In the genomic region with DNA sequence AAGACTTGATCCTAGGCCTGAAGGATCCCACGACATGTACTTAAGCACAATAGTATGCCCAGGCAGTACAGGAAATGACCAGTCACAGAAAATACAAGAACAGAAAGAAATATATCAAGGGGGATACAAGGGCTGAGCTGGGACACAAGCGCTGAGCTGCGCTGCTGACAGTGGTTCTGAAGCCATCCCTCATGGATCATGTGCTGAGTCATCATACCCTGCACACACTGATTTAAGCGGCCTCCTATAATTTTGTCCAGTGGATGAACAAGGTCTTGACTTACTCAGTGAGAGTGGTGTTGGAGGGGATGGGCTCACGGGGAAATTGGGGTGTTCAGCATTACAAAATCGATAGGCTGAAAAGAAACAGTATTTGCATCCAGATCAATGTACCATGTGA, we compare ENCODE assay signal across 1 cellular context.
A peak's percentile ranks its signal among the peaks of the same experiment; 100 is the strongest.
TF ChIP-seq lines count a peak whose summit lies in the region.
"Not testable (repeated sequence)": the region's sequence is repeated elsewhere in the genome, so short reads cannot be mapped to it uniquely, and the experiment has no call there.

No MANE protein-coding gene starts in this region.

TF ChIP-seq in K562, 482 proteins besides CTCF, POLR2A, EP300 and RAD21:
- TF ChIP-seq KDM1A (IDR thresholded peaks at IDR 0.05) (peak; percentile 16 to 22; a peak in 2 of 4 replicates), MAFG (tag; conservative IDR thresholded peaks at IDR 0.05) (peak; percentile 91), MEIS2 (IDR thresholded peaks at IDR 0.05; ENCODE audit: partially characterized antibody) (peak; percentile 39), TRIM24 (IDR thresholded peaks at IDR 0.05) (peak in 1 of 2 experiments; percentile 23; a peak in 1 of 4 replicates), NFE2L1 (tag; IDR thresholded peaks at IDR 0.05; ENCODE audit: borderline replicate concordance, low read depth) (peak; percentile 28; the same call in 1 of the 2 replicates), ZNF316 (IDR thresholded peaks at IDR 0.05) (peak; percentile 96), C11orf30 (IDR thresholded peaks at IDR 0.05; ENCODE audit: low read depth) (peak; percentile 95), MAFK (IDR thresholded peaks at IDR 0.05; ENCODE audit: low read length) (peak; percentile 77), PHF21A (IDR thresholded peaks at IDR 0.05; ENCODE audit: borderline replicate concordance, low read depth) (peak; percentile 78; the same call in 1 of the 2 replicates), NFE2 (IDR thresholded peaks at IDR 0.05; ENCODE audit: low read depth) (peak; percentile 82), MAFF (IDR thresholded peaks at IDR 0.05; ENCODE audit: low read length) (peak; percentile 76)
- TF ChIP-seq, protein P1, sequence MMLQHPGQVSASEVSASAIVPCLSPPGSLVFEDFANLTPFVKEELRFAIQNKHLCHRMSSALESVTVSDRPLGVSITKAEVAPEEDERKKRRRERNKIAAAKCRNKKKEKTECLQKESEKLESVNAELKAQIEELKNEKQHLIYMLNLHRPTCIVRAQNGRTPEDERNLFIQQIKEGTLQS (IDR thresholded peaks at IDR 0.05): peak; percentile 21; the same call in 1 of the 2 replicates
- TF ChIP-seq, protein P1 (CRISPR knock-in tag; conservative IDR thresholded peaks at IDR 0.05): not testable (repeated sequence)
- TF ChIP-seq, protein P2, sequence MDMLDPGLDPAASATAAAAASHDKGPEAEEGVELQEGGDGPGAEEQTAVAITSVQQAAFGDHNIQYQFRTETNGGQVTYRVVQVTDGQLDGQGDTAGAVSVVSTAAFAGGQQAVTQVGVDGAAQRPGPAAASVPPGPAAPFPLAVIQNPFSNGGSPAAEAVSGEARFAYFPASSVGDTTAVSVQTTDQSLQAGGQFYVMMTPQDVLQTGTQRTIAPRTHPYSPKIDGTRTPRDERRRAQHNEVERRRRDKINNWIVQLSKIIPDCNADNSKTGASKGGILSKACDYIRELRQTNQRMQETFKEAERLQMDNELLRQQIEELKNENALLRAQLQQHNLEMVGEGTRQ (CRISPR knock-in tag; IDR thresholded peaks at IDR 0.05): peak; percentile 4; the same call in 1 of the 2 replicates
